1 cellular context compared by ENCODE assay signal in the genomic region with DNA sequence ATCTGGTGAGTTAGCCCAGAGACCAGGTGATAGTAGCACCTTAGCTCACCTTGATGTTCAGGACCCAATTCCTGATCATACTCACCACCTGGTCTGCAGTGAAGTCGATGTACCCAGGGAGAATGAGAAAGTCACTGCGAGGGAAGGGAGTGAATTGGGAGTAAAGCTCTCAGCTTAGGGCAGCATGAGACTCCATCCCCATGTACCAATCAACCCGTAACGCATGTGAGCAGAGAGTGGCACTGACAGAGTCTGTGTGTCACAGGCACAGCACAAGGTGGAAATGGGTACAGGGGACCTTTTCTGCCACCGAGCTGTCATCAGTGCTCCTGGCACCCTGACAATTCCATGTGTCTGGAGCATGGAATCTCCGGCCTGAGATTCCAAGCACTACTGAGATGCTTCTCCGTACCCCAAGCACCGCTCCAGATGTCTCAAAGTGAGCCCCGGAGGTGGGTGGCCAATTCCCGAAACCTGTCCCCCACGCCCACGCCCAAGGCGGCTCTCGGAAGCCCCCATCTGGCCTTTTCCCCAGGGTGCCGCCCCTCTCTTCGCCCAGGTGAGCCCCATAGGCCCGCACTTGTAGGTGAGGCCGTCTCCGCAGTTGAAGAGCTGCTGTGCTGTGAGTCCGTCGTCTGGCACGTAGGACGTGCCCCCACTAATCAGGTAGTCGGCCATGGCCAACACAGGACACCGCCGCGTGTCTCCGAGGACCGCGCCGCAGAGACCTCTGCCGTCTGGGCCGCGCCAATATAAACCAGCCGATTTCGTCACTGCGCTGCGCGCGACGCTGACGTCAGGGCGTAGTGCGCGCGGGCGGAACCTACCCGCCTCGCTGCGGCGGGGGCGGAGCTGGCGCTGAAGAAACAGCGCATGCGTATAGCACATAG.
TF ChIP-seq lines count a peak whose summit lies in the region.

A gene (minus strand): TSS at position 726 of the 890 bp plus-strand sequence. CDS start 48 bp downstream, at position 678.

TF ChIP-seq in HepG2, 621 proteins besides CTCF, POLR2A, EP300 and RAD21 (continued from another document and continues in another):
- TF ChIP-seq, protein P1, sequence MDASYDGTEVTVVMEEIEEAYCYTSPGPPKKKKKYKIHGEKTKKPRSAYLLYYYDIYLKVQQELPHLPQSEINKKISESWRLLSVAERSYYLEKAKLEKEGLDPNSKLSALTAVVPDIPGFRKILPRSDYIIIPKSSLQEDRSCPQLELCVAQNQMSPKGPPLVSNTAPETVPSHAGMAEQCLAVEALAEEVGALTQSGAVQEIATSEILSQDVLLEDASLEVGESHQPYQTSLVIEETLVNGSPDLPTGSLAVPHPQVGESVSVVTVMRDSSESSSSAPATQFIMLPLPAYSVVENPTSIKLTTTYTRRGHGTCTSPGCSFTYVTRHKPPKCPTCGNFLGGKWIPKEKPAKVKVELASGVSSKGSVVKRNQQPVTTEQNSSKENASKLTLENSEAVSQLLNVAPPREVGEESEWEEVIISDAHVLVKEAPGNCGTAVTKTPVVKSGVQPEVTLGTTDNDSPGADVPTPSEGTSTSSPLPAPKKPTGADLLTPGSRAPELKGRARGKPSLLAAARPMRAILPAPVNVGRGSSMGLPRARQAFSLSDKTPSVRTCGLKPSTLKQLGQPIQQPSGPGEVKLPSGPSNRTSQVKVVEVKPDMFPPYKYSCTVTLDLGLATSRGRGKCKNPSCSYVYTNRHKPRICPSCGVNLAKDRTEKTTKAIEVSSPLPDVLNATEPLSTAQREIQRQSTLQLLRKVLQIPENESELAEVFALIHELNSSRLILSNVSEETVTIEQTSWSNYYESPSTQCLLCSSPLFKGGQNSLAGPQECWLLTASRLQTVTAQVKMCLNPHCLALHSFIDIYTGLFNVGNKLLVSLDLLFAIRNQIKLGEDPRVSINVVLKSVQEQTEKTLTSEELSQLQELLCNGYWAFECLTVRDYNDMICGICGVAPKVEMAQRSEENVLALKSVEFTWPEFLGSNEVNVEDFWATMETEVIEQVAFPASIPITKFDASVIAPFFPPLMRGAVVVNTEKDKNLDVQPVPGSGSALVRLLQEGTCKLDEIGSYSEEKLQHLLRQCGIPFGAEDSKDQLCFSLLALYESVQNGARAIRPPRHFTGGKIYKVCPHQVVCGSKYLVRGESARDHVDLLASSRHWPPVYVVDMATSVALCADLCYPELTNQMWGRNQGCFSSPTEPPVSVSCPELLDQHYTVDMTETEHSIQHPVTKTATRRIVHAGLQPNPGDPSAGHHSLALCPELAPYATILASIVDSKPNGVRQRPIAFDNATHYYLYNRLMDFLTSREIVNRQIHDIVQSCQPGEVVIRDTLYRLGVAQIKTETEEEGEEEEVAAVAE (CRISPR knock-in tag; IDR thresholded peaks at IDR 0.05; ENCODE audit: borderline replicate concordance), result peak; percentile 85; the same call in 1 of the 2 replicates
- TF ChIP-seq MAFF (IDR thresholded peaks at IDR 0.05; ENCODE audit: low read depth, low read length) (no peak), TOE1 (CRISPR knock-in tag; IDR thresholded peaks at IDR 0.05) (no peak), ZFX (CRISPR knock-in tag; IDR thresholded peaks at IDR 0.05; ENCODE audit: low read depth) (peak; percentile 97), ZNF292 (CRISPR knock-in tag; IDR thresholded peaks at IDR 0.05; ENCODE audit: borderline replicate concordance, low read depth) (no peak), ZNF350 (CRISPR knock-in tag; IDR thresholded peaks at IDR 0.05; ENCODE audit: borderline replicate concordance, low read depth) (peak; percentile 93; the same call in 1 of the 2 replicates), ZC3H4 (CRISPR knock-in tag; IDR thresholded peaks at IDR 0.05; ENCODE audit: borderline replicate concordance) (peak; percentile 90; the same call in 1 of the 2 replicates), ZNF773 (CRISPR knock-in tag; IDR thresholded peaks at IDR 0.05; ENCODE audit: borderline replicate concordance) (peak; percentile 70; the same call in 1 of the 2 replicates), TP53 (CRISPR knock-in tag; conservative IDR thresholded peaks at IDR 0.05) (0 out of 2 replicates have a peak, but pooled peaks have one; percentile 73), ZNF367 (CRISPR knock-in tag; IDR thresholded peaks at IDR 0.05; ENCODE audit: borderline replicate concordance) (peak; percentile 83; the same call in 1 of the 2 replicates), ZNF44 (CRISPR knock-in tag; IDR thresholded peaks at IDR 0.05) (0 out of 2 replicates have a peak, but pooled peaks have one; percentile 55), DNMT1 (CRISPR knock-in tag; IDR thresholded peaks at IDR 0.05) (peak; percentile 95; the same call in 1 of the 2 replicates), FIP1L1 (IDR thresholded peaks at IDR 0.05; ENCODE audit: borderline replicate concordance, insufficient read depth, low read depth, low read length) (peak; percentile 77; the same call in 1 of the 2 replicates), ZNF563 (CRISPR knock-in tag; IDR thresholded peaks at IDR 0.05) (peak; percentile 90; the same call in 1 of the 2 replicates), IKZF1 (IDR thresholded peaks at IDR 0.05) (no peak), ZNF749 (CRISPR knock-in tag; IDR thresholded peaks at IDR 0.05; ENCODE audit: borderline replicate concordance) (peak; percentile 41; the same call in 1 of the 2 replicates), ARID2 (CRISPR knock-in tag; IDR thresholded peaks at IDR 0.05; ENCODE audit: borderline replicate concordance) (peak; percentile 39; the same call in 1 of the 2 replicates), RFXANK (CRISPR knock-in tag; IDR thresholded peaks at IDR 0.05) (peak; percentile 92; the same call in 1 of the 2 replicates), ETV5 (CRISPR knock-in tag; IDR thresholded peaks at IDR 0.05; ENCODE audit: borderline replicate concordance) (peak; percentile 72), FOXJ3 (CRISPR knock-in tag; IDR thresholded peaks at IDR 0.05; ENCODE audit: borderline replicate concordance) (peak; percentile 67; the same call in 1 of the 2 replicates), HHEX (CRISPR knock-in tag; IDR thresholded peaks at IDR 0.05) (0 out of 2 replicates have a peak, but pooled peaks have one; percentile 22), ZNF543 (CRISPR knock-in tag; IDR thresholded peaks at IDR 0.05) (peak; percentile 76; the same call in 1 of the 2 replicates), XRCC5 (optimal IDR thresholded peaks at IDR 0.05; ENCODE audit: low read length) (peak; percentile 30), FOXK1 (CRISPR knock-in tag; IDR thresholded peaks at IDR 0.05; ENCODE audit: borderline replicate concordance, low read depth) (peak; percentile 93), NCOA1 (CRISPR knock-in tag; IDR thresholded peaks at IDR 0.05) (no peak), SOX13 (IDR thresholded peaks at IDR 0.05) (peak; percentile 42; the same call in 1 of the 2 replicates), SOX13 (CRISPR knock-in tag; conservative IDR thresholded peaks at IDR 0.05 in 1 of 2, IDR thresholded peaks at IDR 0.05 in 1 of 2) (peak in 1 of 2 experiments; percentile 72; a peak in 2 of 4 replicates), ZC3H13 (CRISPR knock-in tag; IDR thresholded peaks at IDR 0.05) (peak; percentile 99), POGZ (CRISPR knock-in tag; IDR thresholded peaks at IDR 0.05) (peak; percentile 85), ZNF101 (CRISPR knock-in tag; IDR thresholded peaks at IDR 0.05; ENCODE audit: borderline replicate concordance, low read depth) (no peak), ZNF224 (CRISPR knock-in tag; IDR thresholded peaks at IDR 0.05) (peak; percentile 98)
- TF ChIP-seq, protein P2, sequence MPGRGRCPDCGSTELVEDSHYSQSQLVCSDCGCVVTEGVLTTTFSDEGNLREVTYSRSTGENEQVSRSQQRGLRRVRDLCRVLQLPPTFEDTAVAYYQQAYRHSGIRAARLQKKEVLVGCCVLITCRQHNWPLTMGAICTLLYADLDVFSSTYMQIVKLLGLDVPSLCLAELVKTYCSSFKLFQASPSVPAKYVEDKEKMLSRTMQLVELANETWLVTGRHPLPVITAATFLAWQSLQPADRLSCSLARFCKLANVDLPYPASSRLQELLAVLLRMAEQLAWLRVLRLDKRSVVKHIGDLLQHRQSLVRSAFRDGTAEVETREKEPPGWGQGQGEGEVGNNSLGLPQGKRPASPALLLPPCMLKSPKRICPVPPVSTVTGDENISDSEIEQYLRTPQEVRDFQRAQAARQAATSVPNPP (CRISPR knock-in tag; IDR thresholded peaks at IDR 0.05), result peak; percentile 45; the same call in 1 of the 2 replicates
- TF ChIP-seq, protein P3, sequence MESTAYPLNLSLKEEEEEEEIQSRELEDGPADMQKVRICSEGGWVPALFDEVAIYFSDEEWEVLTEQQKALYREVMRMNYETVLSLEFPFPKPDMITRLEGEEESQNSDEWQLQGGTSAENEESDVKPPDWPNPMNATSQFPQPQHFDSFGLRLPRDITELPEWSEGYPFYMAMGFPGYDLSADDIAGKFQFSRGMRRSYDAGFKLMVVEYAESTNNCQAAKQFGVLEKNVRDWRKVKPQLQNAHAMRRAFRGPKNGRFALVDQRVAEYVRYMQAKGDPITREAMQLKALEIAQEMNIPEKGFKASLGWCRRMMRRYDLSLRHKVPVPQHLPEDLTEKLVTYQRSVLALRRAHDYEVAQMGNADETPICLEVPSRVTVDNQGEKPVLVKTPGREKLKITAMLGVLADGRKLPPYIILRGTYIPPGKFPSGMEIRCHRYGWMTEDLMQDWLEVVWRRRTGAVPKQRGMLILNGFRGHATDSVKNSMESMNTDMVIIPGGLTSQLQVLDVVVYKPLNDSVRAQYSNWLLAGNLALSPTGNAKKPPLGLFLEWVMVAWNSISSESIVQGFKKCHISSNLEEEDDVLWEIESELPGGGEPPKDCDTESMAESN (CRISPR knock-in tag; conservative IDR thresholded peaks at IDR 0.05), result peak; percentile 98
- TF ChIP-seq, protein P4, sequence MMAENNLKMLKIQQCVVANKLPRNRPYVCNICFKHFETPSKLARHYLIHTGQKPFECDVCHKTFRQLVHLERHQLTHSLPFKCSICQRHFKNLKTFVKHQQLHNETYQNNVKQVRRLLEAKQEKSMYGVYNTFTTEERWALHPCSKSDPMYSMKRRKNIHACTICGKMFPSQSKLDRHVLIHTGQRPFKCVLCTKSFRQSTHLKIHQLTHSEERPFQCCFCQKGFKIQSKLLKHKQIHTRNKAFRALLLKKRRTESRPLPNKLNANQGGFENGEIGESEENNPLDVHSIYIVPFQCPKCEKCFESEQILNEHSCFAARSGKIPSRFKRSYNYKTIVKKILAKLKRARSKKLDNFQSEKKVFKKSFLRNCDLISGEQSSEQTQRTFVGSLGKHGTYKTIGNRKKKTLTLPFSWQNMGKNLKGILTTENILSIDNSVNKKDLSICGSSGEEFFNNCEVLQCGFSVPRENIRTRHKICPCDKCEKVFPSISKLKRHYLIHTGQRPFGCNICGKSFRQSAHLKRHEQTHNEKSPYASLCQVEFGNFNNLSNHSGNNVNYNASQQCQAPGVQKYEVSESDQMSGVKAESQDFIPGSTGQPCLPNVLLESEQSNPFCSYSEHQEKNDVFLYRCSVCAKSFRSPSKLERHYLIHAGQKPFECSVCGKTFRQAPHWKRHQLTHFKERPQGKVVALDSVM (CRISPR knock-in tag; IDR thresholded peaks at IDR 0.05), result 0 out of 2 replicates have a peak, but pooled peaks have one; percentile 20
- TF ChIP-seq, protein P5, sequence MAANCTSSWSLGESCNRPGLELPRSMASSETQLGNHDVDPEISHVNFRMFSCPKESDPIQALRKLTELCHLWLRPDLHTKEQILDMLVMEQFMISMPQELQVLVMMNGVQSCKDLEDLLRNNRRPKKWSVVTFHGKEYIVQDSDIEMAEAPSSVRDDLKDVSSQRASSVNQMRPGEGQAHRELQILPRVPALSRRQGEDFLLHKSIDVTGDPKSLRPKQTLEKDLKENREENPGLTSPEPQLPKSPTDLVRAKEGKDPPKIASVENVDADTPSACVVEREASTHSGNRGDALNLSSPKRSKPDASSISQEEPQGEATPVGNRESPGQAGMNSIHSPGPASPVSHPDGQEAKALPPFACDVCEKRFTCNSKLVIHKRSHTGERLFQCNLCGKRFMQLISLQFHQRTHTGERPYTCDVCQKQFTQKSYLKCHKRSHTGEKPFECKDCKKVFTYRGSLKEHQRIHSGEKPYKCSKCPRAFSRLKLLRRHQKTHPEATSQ (CRISPR knock-in tag; IDR thresholded peaks at IDR 0.05; ENCODE audit: borderline replicate concordance), result peak; percentile 28; the same call in 1 of the 2 replicates
- TF ChIP-seq, protein P6, sequence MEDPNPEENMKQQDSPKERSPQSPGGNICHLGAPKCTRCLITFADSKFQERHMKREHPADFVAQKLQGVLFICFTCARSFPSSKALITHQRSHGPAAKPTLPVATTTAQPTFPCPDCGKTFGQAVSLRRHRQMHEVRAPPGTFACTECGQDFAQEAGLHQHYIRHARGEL (CRISPR knock-in tag; IDR thresholded peaks at IDR 0.05), result peak; percentile 70; the same call in 1 of the 2 replicates
- TF ChIP-seq, protein P7, sequence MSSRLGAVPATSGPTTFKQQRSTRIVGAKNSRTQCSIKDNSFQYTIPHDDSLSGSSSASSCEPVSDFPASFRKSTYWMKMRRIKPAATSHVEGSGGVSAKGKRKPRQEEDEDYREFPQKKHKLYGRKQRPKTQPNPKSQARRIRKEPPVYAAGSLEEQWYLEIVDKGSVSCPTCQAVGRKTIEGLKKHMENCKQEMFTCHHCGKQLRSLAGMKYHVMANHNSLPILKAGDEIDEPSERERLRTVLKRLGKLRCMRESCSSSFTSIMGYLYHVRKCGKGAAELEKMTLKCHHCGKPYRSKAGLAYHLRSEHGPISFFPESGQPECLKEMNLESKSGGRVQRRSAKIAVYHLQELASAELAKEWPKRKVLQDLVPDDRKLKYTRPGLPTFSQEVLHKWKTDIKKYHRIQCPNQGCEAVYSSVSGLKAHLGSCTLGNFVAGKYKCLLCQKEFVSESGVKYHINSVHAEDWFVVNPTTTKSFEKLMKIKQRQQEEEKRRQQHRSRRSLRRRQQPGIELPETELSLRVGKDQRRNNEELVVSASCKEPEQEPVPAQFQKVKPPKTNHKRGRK (CRISPR knock-in tag; IDR thresholded peaks at IDR 0.05), result no peak
- TF ChIP-seq, protein P8, sequence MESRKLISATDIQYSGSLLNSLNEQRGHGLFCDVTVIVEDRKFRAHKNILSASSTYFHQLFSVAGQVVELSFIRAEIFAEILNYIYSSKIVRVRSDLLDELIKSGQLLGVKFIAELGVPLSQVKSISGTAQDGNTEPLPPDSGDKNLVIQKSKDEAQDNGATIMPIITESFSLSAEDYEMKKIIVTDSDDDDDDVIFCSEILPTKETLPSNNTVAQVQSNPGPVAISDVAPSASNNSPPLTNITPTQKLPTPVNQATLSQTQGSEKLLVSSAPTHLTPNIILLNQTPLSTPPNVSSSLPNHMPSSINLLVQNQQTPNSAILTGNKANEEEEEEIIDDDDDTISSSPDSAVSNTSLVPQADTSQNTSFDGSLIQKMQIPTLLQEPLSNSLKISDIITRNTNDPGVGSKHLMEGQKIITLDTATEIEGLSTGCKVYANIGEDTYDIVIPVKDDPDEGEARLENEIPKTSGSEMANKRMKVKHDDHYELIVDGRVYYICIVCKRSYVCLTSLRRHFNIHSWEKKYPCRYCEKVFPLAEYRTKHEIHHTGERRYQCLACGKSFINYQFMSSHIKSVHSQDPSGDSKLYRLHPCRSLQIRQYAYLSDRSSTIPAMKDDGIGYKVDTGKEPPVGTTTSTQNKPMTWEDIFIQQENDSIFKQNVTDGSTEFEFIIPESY (CRISPR knock-in tag; IDR thresholded peaks at IDR 0.05), result peak; percentile 47; the same call in 1 of the 2 replicates
- TF ChIP-seq, protein P9, sequence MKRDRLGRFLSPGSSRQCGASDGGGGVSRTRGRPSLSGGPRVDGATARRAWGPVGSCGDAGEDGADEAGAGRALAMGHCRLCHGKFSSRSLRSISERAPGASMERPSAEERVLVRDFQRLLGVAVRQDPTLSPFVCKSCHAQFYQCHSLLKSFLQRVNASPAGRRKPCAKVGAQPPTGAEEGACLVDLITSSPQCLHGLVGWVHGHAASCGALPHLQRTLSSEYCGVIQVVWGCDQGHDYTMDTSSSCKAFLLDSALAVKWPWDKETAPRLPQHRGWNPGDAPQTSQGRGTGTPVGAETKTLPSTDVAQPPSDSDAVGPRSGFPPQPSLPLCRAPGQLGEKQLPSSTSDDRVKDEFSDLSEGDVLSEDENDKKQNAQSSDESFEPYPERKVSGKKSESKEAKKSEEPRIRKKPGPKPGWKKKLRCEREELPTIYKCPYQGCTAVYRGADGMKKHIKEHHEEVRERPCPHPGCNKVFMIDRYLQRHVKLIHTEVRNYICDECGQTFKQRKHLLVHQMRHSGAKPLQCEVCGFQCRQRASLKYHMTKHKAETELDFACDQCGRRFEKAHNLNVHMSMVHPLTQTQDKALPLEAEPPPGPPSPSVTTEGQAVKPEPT (CRISPR knock-in tag; IDR thresholded peaks at IDR 0.05; ENCODE audit: low read depth), result peak; percentile 93
